ENCODE assay signal across 8 cellular contexts in genomic region chr3:52831500-52832301, GRCh38. TPM values are rescaled to one million over a fixed set of nuclear protein-coding genes. Genes with fewer than 3 reads are reported as not detected.
DNase-seq lines count a peak whose midpoint lies in the region; ATAC-seq, FAIRE-seq and TF ChIP-seq lines count a peak whose summit lies in the region.

No MANE protein-coding gene starts in this region.

- no peaks in the 10 kb centered on the region for H3K23me2 ChIP-seq in H1 (ENCODE audit: low read depth, low read length)

- ATAC-seq in GM18858 (IDR thresholded peaks at IDR 0.05; ENCODE audit: unreplicated experiment) (no peak), HG02623 (IDR thresholded peaks at IDR 0.05; ENCODE audit: unreplicated experiment) (no peak), HG03469 (IDR thresholded peaks at IDR 0.05; ENCODE audit: unreplicated experiment) (no peak)

- H3K27ac ChIP-seq in H1 (ENCODE audit: low read depth, low read length): no peak overlapping the region; the same call in 1 of the 2 replicates
- H3K27ac ChIP-seq in effector memory CD4-positive, alpha-beta T cell (ENCODE audit: insufficient read depth, low read length, poor library complexity, severe bottlenecking): no peak overlapping the region

- no peak overlapping the region for H3K4ac ChIP-seq in H1 (replicated peaks; ENCODE audit: insufficient read length, low read depth, low read length)

- H3K36me3 ChIP-seq in H1 (ENCODE audit: control insufficient read depth in 2 of 4, insufficient read depth in 4 of 4, low read length in 3 of 4): no peaks in the 10 kb centered on the region; a peak in 1 of 8 replicates
- H3K36me3 ChIP-seq in effector memory CD4-positive, alpha-beta T cell (ENCODE audit: control insufficient read depth, insufficient read depth, low read length): peaks cover 14% of the 10 kb centered on the region

- intact Hi-C loops in posterior cingulate gyrus (cut with DNase I): no loop called here

- no peaks in the 10 kb centered on the region for H3K9me3 ChIP-seq in H1 (ENCODE audit: insufficient read depth in 2 of 2, low read depth in 1 of 2, low read length in 1 of 2)
- no peaks in the 10 kb centered on the region for H3K9me3 ChIP-seq in effector memory CD4-positive, alpha-beta T cell (ENCODE audit: control insufficient read depth, low read length)

- no peak for FAIRE-seq in H1 (lab: Jason Lieb, UNC)

- no peak overlapping the region for H3K18ac ChIP-seq in H1 (ENCODE audit: extremely low read depth, low read length)

- no peaks in the 10 kb centered on the region for H3K79me1 ChIP-seq in H1 (ENCODE audit: low read depth, low read length)

- POLR2A ChIA-PET in H1 (lab: Charles Lee; ENCODE audit: partially characterized antibody): interaction anchor here (0.6 to 1.2 kb wide), 2 partner anchors 52 to 305 kb away, joined by 3 read pairs; no protein-coding TSS in a partner anchor

- no peak for TF ChIP-seq EP300 in H1 (IDR thresholded peaks at IDR 0.05; ENCODE audit: borderline replicate concordance in 1 of 2, low read depth in 2 of 2, low read length in 2 of 2)

- H3K9ac ChIP-seq in H1 (replicated peaks in 1 of 4; ENCODE audit: extremely low read depth in 1 of 4, low read depth in 3 of 4, low read length in 3 of 4): no peak overlapping the region

- no peak for TF ChIP-seq CTCF in H1 (IDR thresholded peaks at IDR 0.05; ENCODE audit: control extremely low read depth in 1 of 3, insufficient read depth in 1 of 3, low read depth in 1 of 3, low read length in 3 of 3)

- DNase-seq in Daoy (ENCODE audit: low read depth) (peak; percentile 86), NCI-H524 (lab: John Stamatoyannopoulos, UW) (peak; percentile 86 to 94), H1 (ENCODE audit: low read depth in 1 of 2, low spot score in 2 of 2) (no peak), posterior cingulate gyrus (peak in 7 of 10 donors; percentile 21 to 91 (median 45))
- no peak for DNase-seq in effector memory CD4-positive, alpha-beta T cell

- no peak overlapping the region for H2BK12ac ChIP-seq in H1 (ENCODE audit: low read depth, low read length)

- CTCF ChIA-PET in H1 (lab: Charles Lee; ENCODE audit: partially characterized antibody): interaction anchor here (0.8 to 4.7 kb wide), 5 partner anchors 11 to 69 kb away, joined by 3 to 24 read pairs (median 3); no protein-coding TSS in a partner anchor

- no peak for TF ChIP-seq RAD21 in H1 (IDR thresholded peaks at IDR 0.05 in 1 of 2, conservative IDR thresholded peaks at IDR 0.05 in 1 of 2; ENCODE audit: low read depth in 2 of 2, low read length in 2 of 2)

- H2BK5ac ChIP-seq in H1 (ENCODE audit: low read depth, low read length): no peak overlapping the region

- no peak overlapping the region for H2BK15ac ChIP-seq in H1 (ENCODE audit: low read length)

- H2AK5ac ChIP-seq in H1 (ENCODE audit: low read depth, low read length): no peak overlapping the region

- H4K91ac ChIP-seq in H1 (replicated peaks; ENCODE audit: insufficient read length, low read length): no peak overlapping the region

- no peak overlapping the region for H3K23ac ChIP-seq in H1 (ENCODE audit: insufficient read length)

- H3K4me3 ChIP-seq in H1 (ENCODE audit: extremely low read depth in 1 of 4, insufficient read depth in 2 of 4, low read depth in 3 of 4, low read length in 4 of 4): no peak overlapping the region
- no peak overlapping the region for H3K4me3 ChIP-seq in effector memory CD4-positive, alpha-beta T cell (ENCODE audit: insufficient read depth, low read depth, low read length, poor library complexity, severe bottlenecking)

- no peak overlapping the region for H2BK120ac ChIP-seq in H1 (replicated peaks; ENCODE audit: low read depth, low read length)

- H3K79me2 ChIP-seq in H1 (ENCODE audit: control insufficient read depth in 1 of 2, insufficient read depth in 2 of 2, low read length in 2 of 2): no peaks in the 10 kb centered on the region

- no peak overlapping the region for H3K4me2 ChIP-seq in H1 (ENCODE audit: insufficient read depth in 1 of 2, low read depth in 2 of 2, low read length in 2 of 2)

- H4K8ac ChIP-seq in H1 (ENCODE audit: extremely low read depth, insufficient read depth, low read length): peak overlapping the region; percentile 39; the same call in 1 of the 2 replicates

- TF ChIP-seq POLR2A in H1 (IDR thresholded peaks at IDR 0.05; ENCODE audit: control extremely low read depth in 1 of 2, low read depth in 2 of 2, low read length in 2 of 2): no peak

- WGBS in H1 (ENCODE audit: extremely low coverage in 1 of 2, insufficient coverage in 1 of 2, insufficient read length in 1 of 2, insufficient replicate concordance in 2 of 2, low coverage in 1 of 2, low lambda C conversion rate in 2 of 2, missing lambda C conversion rate in 1 of 2), 2 experiments: 90% methylated on average over 17 of the region's 21 CpGs; no CpG with 5 or more reads in 1 of the 2 experiments

- peaks cover 0 to 2% of the 10 kb centered on the region in 2 experiments for H4K20me1 ChIP-seq in H1 (replicated peaks in 1 of 2; ENCODE audit: control insufficient read depth in 1 of 2, insufficient read depth in 2 of 2, low read length in 2 of 2)

- H3K27me3 ChIP-seq in H1 (replicated peaks in 1 of 4; ENCODE audit: control insufficient read depth in 3 of 4, extremely low read depth in 1 of 4, insufficient read depth in 3 of 4, low read length in 3 of 4): no peaks in the 10 kb centered on the region
- H3K27me3 ChIP-seq in effector memory CD4-positive, alpha-beta T cell (replicated peaks; ENCODE audit: control insufficient read depth, insufficient read depth, low read length, poor library complexity, severe bottlenecking): no peaks in the 10 kb centered on the region

- H2BK20ac ChIP-seq in H1 (ENCODE audit: low read length): no peak overlapping the region

- H2AFZ ChIP-seq in H1 (ENCODE audit: low read length): no peak overlapping the region

- peaks cover 0 to 12% (median 2%) of the 10 kb centered on the region in 4 experiments; a peak in 3 of 7 replicates for H3K4me1 ChIP-seq in H1 (replicated peaks in 1 of 4; ENCODE audit: control insufficient read depth in 3 of 4, insufficient read depth in 4 of 4, low read length in 3 of 4)
- no peaks in the 10 kb centered on the region for H3K4me1 ChIP-seq in effector memory CD4-positive, alpha-beta T cell (ENCODE audit: control insufficient read depth, insufficient read depth, low read length, poor library complexity, severe bottlenecking)

- no peak overlapping the region for H3K56ac ChIP-seq in H1 (replicated peaks; ENCODE audit: insufficient read length, low read depth, low read length)

- H4K5ac ChIP-seq in H1 (ENCODE audit: insufficient read length, low read depth, low read length): no peak overlapping the region

- H3K14ac ChIP-seq in H1 (ENCODE audit: insufficient read length): no peak overlapping the region

TF ChIP-seq in H1, 55 proteins besides CTCF, POLR2A, EP300 and RAD21 (continues in another document):
- no peak for TF ChIP-seq MAX (IDR thresholded peaks at IDR 0.05)
- TF ChIP-seq CBX5 (IDR thresholded peaks at IDR 0.05; ENCODE audit: low read depth, low read length): no peak

RNA-seq across cellular contexts. Expression of gene ITIH4, which starts 1.2 kb away (rescaled TPM):
- total RNA-seq in Daoy (2014; rRNA removed; shearing (Covaris generic)): 0.09 and 0.40 TPM in 2 replicates
- 0.78 and 3.7 TPM in 2 replicates for total RNA-seq in H1 (2021; fragmentation: NEBNext Ultra II Directional; extraction: Animal tissue kit (Norgen Biotek cat#: 25700))
- 3.2 and 3.4 TPM in 2 replicates for polyA plus RNA-seq in H1 (2011; rRNA removed)
- 2.2 TPM for polyA plus RNA-seq in H1 (2011; cell fraction: cytosol; rRNA removed)
- polyA plus RNA-seq in H1 (2011; cell fraction: nucleus; rRNA removed): 19.3 TPM
- 2.2 to 4.0 TPM (median 3.2 TPM) in 4 replicates for polyA plus RNA-seq in H1 (2012, experiment 1 of 2)
- polyA plus RNA-seq in H1 (2012, experiment 2 of 2): 0.13 TPM
- polyA plus RNA-seq in H1 (2013, experiment 1 of 2): 1.9 TPM
- polyA plus RNA-seq in H1 (2013, experiment 2 of 2): 1.2 TPM
- polyA minus RNA-seq in H1 (2011; rRNA and poly(A)+ RNA removed): 4.6 and 4.7 TPM in 2 replicates
- 4.0 TPM for polyA minus RNA-seq in H1 (2011; cell fraction: cytosol; rRNA and poly(A)+ RNA removed)
- 9.7 TPM for polyA minus RNA-seq in H1 (2011; cell fraction: nucleus; rRNA and poly(A)+ RNA removed)

RNA-seq across cellular contexts. Expression of gene MUSTN1, which starts 3.1 kb away (rescaled TPM):
- total RNA-seq in Daoy (2014; rRNA removed; shearing (Covaris generic)): not detected in 2 replicates
- total RNA-seq in H1 (2021; fragmentation: NEBNext Ultra II Directional; extraction: Animal tissue kit (Norgen Biotek cat#: 25700)): 0.84 and 2.4 TPM in 2 replicates
- polyA plus RNA-seq in H1 (2011; rRNA removed): 1.1 and 3.0 TPM in 2 replicates
- 3.1 TPM for polyA plus RNA-seq in H1 (2011; cell fraction: cytosol; rRNA removed)
- 22.0 TPM for polyA plus RNA-seq in H1 (2011; cell fraction: nucleus; rRNA removed)
- polyA plus RNA-seq in H1 (2012, experiment 1 of 2): 4.1 to 4.9 TPM (median 4.6 TPM) in 3 of 4 replicates, not detected in the other
- 0.94 TPM for polyA plus RNA-seq in H1 (2012, experiment 2 of 2)
- polyA plus RNA-seq in H1 (2013, experiment 1 of 2): 5.8 TPM
- 3.4 TPM for polyA plus RNA-seq in H1 (2013, experiment 2 of 2)
- 0.32 TPM in 1 of 2 replicates, not detected in the other for polyA minus RNA-seq in H1 (2011; rRNA and poly(A)+ RNA removed)
- polyA minus RNA-seq in H1 (2011; cell fraction: cytosol; rRNA and poly(A)+ RNA removed): not detected
- polyA minus RNA-seq in H1 (2011; cell fraction: nucleus; rRNA and poly(A)+ RNA removed): 2.1 TPM

RNA-seq across cellular contexts. Expression of gene ITIH3, which starts 37.1 kb away (rescaled TPM):
- not detected in 2 replicates for total RNA-seq in Daoy (2014; rRNA removed; shearing (Covaris generic))
- total RNA-seq in H1 (2021; fragmentation: NEBNext Ultra II Directional; extraction: Animal tissue kit (Norgen Biotek cat#: 25700)): not detected in 2 replicates
- not detected in 2 replicates for polyA plus RNA-seq in H1 (2011; rRNA removed)
- 0.78 TPM for polyA plus RNA-seq in H1 (2011; cell fraction: cytosol; rRNA removed)
- polyA plus RNA-seq in H1 (2011; cell fraction: nucleus; rRNA removed): not detected
- 0.20 to 0.52 TPM (median 0.21 TPM) in 3 of 4 replicates, not detected in the other for polyA plus RNA-seq in H1 (2012, experiment 1 of 2)
- polyA plus RNA-seq in H1 (2012, experiment 2 of 2): not detected
- polyA plus RNA-seq in H1 (2013, experiment 1 of 2): not detected
- polyA plus RNA-seq in H1 (2013, experiment 2 of 2): 0.15 TPM
- polyA minus RNA-seq in H1 (2011; rRNA and poly(A)+ RNA removed): not detected in 2 replicates
- polyA minus RNA-seq in H1 (2011; cell fraction: cytosol; rRNA and poly(A)+ RNA removed): not detected
- polyA minus RNA-seq in H1 (2011; cell fraction: nucleus; rRNA and poly(A)+ RNA removed): not detected

RNA-seq across cellular contexts. Expression of gene ITIH1, which starts 54.3 kb away (rescaled TPM):
- total RNA-seq in Daoy (2014; rRNA removed; shearing (Covaris generic)): not detected in 2 replicates
- not detected in 2 replicates for total RNA-seq in H1 (2021; fragmentation: NEBNext Ultra II Directional; extraction: Animal tissue kit (Norgen Biotek cat#: 25700))
- polyA plus RNA-seq in H1 (2011; rRNA removed): not detected in 2 replicates
- not detected for polyA plus RNA-seq in H1 (2011; cell fraction: cytosol; rRNA removed)
- not detected for polyA plus RNA-seq in H1 (2011; cell fraction: nucleus; rRNA removed)
- polyA plus RNA-seq in H1 (2012, experiment 1 of 2): not detected in 4 replicates
- not detected for polyA plus RNA-seq in H1 (2012, experiment 2 of 2)
- polyA plus RNA-seq in H1 (2013, experiment 1 of 2): not detected
- not detected for polyA plus RNA-seq in H1 (2013, experiment 2 of 2)
- not detected in 2 replicates for polyA minus RNA-seq in H1 (2011; rRNA and poly(A)+ RNA removed)
- polyA minus RNA-seq in H1 (2011; cell fraction: cytosol; rRNA and poly(A)+ RNA removed): not detected
- polyA minus RNA-seq in H1 (2011; cell fraction: nucleus; rRNA and poly(A)+ RNA removed): not detected

Comparison
In these comparisons a context has a peak if more than half of its experiments do, and no peak if none do; other contexts are left out.
1. DNase-seq: peak in Daoy (single experiment), NCI-H524 (2 of 2) and posterior cingulate gyrus (7 of 10); none in H1 (0 of 2) and effector memory CD4-positive, alpha-beta T cell (0 of 3).